In genomic region chr5:147169846-147170245, GRCh38 we compare ENCODE assay signal across 20 cellular contexts.
A peak's percentile ranks its signal among the peaks of the same experiment; 100 is the strongest.
DNase-seq lines count a peak whose midpoint lies in the region; ATAC-seq, FAIRE-seq and TF ChIP-seq lines count a peak whose summit lies in the region.
"Had no signal": no experiment of that assay in that cellular context is flagged by ENCODE, and none has a peak within 500 bp of the region (broad histone marks: within the 10 kb centered on the region; RNA-seq: fewer than 3 reads in every experiment).

No MANE protein-coding gene starts in this region.

- no peak for FAIRE-seq in astrocyte (lab: Jason Lieb, UNC)
- FAIRE-seq: A204.1 had no signal

- H3K36me3 ChIP-seq in Caco-2 (ENCODE audit: control insufficient read depth, insufficient read depth, low read length) (no peaks in the 10 kb centered on the region), astrocyte (ENCODE audit: insufficient read depth, low read length) (no peaks in the 10 kb centered on the region), H7 (replicated peaks; ENCODE audit: control insufficient read depth, insufficient read depth, low read length) (no peaks in the 10 kb centered on the region)
- no peaks in the 10 kb centered on the region for H3K36me3 ChIP-seq in CD8-positive, alpha-beta T cell (ENCODE audit: insufficient read depth, low read length)
- H3K36me3 ChIP-seq: neutrophil had no signal

- no peak for DNase-seq in Caco-2
- DNase-seq in astrocyte (ENCODE audit: low read depth): no peak
- DNase-seq in H7: no peak
- DNase-seq in CD8-positive, alpha-beta T cell: no peak
- no peak for DNase-seq in activated naive CD4-positive, alpha-beta T cell treated with anti-CD3 and anti-CD28 coated beads for 36 hours
- DNase-seq in Kasumi-1 (lab: John Stamatoyannopoulos, UW): no peak
- DNase-seq: activated CD8-positive, alpha-beta memory T cell treated with anti-CD3 and anti-CD28 coated beads, Interleukin-2, amount 50 U/mL, for 4 hours; activated naive CD8-positive, alpha-beta T cell treated with anti-CD3 and anti-CD28 coated beads for 36 hours; HFFc6; mesendoderm; NCI-H187 treated with DMSO at 0.1 percent for 48 hours; NCI-H526 treated with DMSO at 0.1 percent for 48 hours; stimulated activated naive CD8-positive, alpha-beta T cell treated with anti-CD3 and anti-CD28 coated beads, Interleukin-15, amount 100 ng/mL, for 72 hours; T-helper 1 cell had no signal

- CTCF ChIA-PET in Caco-2 (lab: Charles Lee): no interaction called here
- CTCF ChIA-PET in CD8-positive, alpha-beta T cell (lab: Charles Lee): interaction anchor here (0.8 to 1.2 kb wide), 2 partner anchors 12 to 19 kb away, joined by 3 to 4 read pairs; no protein-coding TSS in a partner anchor
- CTCF ChIA-PET in activated naive CD4-positive, alpha-beta T cell treated with anti-CD3 and anti-CD28 coated beads for 36 hours (lab: Charles Lee): no interaction called here

- BruUV-seq in Caco-2 (replicated peaks; lab: Mats Ljungman, UMichigan): TSS peak; percentile 25

- no peak overlapping the region for H3K9ac ChIP-seq in astrocyte (ENCODE audit: low read length)

- ATAC-seq in GM19463 (IDR thresholded peaks at IDR 0.05; ENCODE audit: unreplicated experiment) (peak; percentile 13), HG03175 (IDR thresholded peaks at IDR 0.05; ENCODE audit: unreplicated experiment) (peak; percentile 44)
- ATAC-seq in CD8-positive, alpha-beta T cell: no peak
- ATAC-seq: stimulated activated naive CD8-positive, alpha-beta T cell treated with anti-CD3 and anti-CD28 coated beads, Interleukin-15, amount 100 ng/mL, for 72 hours had no signal

- H3K9me3 ChIP-seq in Caco-2 (no peaks in the 10 kb centered on the region), astrocyte (ENCODE audit: insufficient read depth, low read depth, low read length) (no peaks in the 10 kb centered on the region)
- no peaks in the 10 kb centered on the region for H3K9me3 ChIP-seq in CD8-positive, alpha-beta T cell (ENCODE audit: low read length)
- H3K9me3 ChIP-seq: neutrophil had no signal

- peaks cover 63% of the 10 kb centered on the region for H3K4me1 Mint-ChIP-seq in Caco-2 (ENCODE audit: low read depth, unreplicated experiment)
- H3K4me1 Mint-ChIP-seq in astrocyte (ENCODE audit: low read depth, unreplicated experiment): peaks cover 42% of the 10 kb centered on the region
- peaks cover 4% of the 10 kb centered on the region for H3K4me1 Mint-ChIP-seq in CD8-positive, alpha-beta T cell (ENCODE audit: low read depth)
- no peaks in the 10 kb centered on the region for H3K4me1 Mint-ChIP-seq in activated naive CD4-positive, alpha-beta T cell treated with anti-CD3 and anti-CD28 coated beads for 36 hours (ENCODE audit: low read depth)
- H3K4me1 Mint-ChIP-seq: activated naive CD8-positive, alpha-beta T cell treated with anti-CD3 and anti-CD28 coated beads for 36 hours; immature natural killer cell; stimulated activated naive CD8-positive, alpha-beta T cell treated with anti-CD3 and anti-CD28 coated beads, Interleukin-15, amount 100 ng/mL, for 72 hours had no signal

- peaks cover 74% of the 10 kb centered on the region for H3K4me1 ChIP-seq in Caco-2
- peaks cover 15% of the 10 kb centered on the region for H3K4me1 ChIP-seq in astrocyte (ENCODE audit: insufficient read depth, low read length)
- no peaks in the 10 kb centered on the region for H3K4me1 ChIP-seq in CD8-positive, alpha-beta T cell (ENCODE audit: insufficient read depth, low read length)

- no peak overlapping the region for H3K4me3 Mint-ChIP-seq in Caco-2 (ENCODE audit: unreplicated experiment)
- H3K4me3 Mint-ChIP-seq in astrocyte (ENCODE audit: unreplicated experiment): no peak overlapping the region
- H3K4me3 Mint-ChIP-seq in CD8-positive, alpha-beta T cell: no peak overlapping the region
- H3K4me3 Mint-ChIP-seq in activated naive CD4-positive, alpha-beta T cell treated with anti-CD3 and anti-CD28 coated beads for 36 hours: no peak overlapping the region
- H3K4me3 Mint-ChIP-seq: activated naive CD8-positive, alpha-beta T cell treated with anti-CD3 and anti-CD28 coated beads for 36 hours; HFFc6; immature natural killer cell; stimulated activated naive CD8-positive, alpha-beta T cell treated with anti-CD3 and anti-CD28 coated beads, Interleukin-15, amount 100 ng/mL, for 72 hours had no signal

- H3K9me3 Mint-ChIP-seq in Caco-2 (ENCODE audit: unreplicated experiment): peaks cover 8% of the 10 kb centered on the region
- no peaks in the 10 kb centered on the region for H3K9me3 Mint-ChIP-seq in astrocyte (ENCODE audit: unreplicated experiment)
- no peaks in the 10 kb centered on the region for H3K9me3 Mint-ChIP-seq in CD8-positive, alpha-beta T cell
- no peaks in the 10 kb centered on the region for H3K9me3 Mint-ChIP-seq in activated naive CD4-positive, alpha-beta T cell treated with anti-CD3 and anti-CD28 coated beads for 36 hours
- H3K9me3 Mint-ChIP-seq: activated naive CD8-positive, alpha-beta T cell treated with anti-CD3 and anti-CD28 coated beads for 36 hours; HFFc6; immature natural killer cell; stimulated activated naive CD8-positive, alpha-beta T cell treated with anti-CD3 and anti-CD28 coated beads, Interleukin-15, amount 100 ng/mL, for 72 hours had no signal

- peak overlapping the region; percentile 97 for H3K27ac Mint-ChIP-seq in Caco-2 (ENCODE audit: unreplicated experiment)
- H3K27ac Mint-ChIP-seq in astrocyte (ENCODE audit: unreplicated experiment): peak overlapping the region; percentile 73
- H3K27ac Mint-ChIP-seq in CD8-positive, alpha-beta T cell: no peak overlapping the region
- H3K27ac Mint-ChIP-seq in activated naive CD4-positive, alpha-beta T cell treated with anti-CD3 and anti-CD28 coated beads for 36 hours: no peak overlapping the region
- H3K27ac Mint-ChIP-seq: activated naive CD8-positive, alpha-beta T cell treated with anti-CD3 and anti-CD28 coated beads for 36 hours; HFFc6; immature natural killer cell; stimulated activated naive CD8-positive, alpha-beta T cell treated with anti-CD3 and anti-CD28 coated beads, Interleukin-15, amount 100 ng/mL, for 72 hours had no signal

- H3K4me2 ChIP-seq in astrocyte (ENCODE audit: low read length): no peak overlapping the region

- POLR2A ChIA-PET in Caco-2 (lab: Charles Lee): no interaction called here
- POLR2A ChIA-PET in CD8-positive, alpha-beta T cell (lab: Charles Lee): no interaction called here

- H3K4me3 ChIP-seq in Caco-2 (ENCODE audit: low read depth, low read length): no peak overlapping the region
- no peak overlapping the region for H3K4me3 ChIP-seq in astrocyte (ENCODE audit: insufficient read depth, low read depth, low read length)
- no peak overlapping the region for H3K4me3 ChIP-seq in H7 (ENCODE audit: insufficient read depth, low read depth, low read length)
- H3K4me3 ChIP-seq in CD8-positive, alpha-beta T cell (ENCODE audit: low read depth, low read length): no peak overlapping the region

- H3K27me3 ChIP-seq in Caco-2 (replicated peaks; ENCODE audit: control insufficient read depth, insufficient read depth, low read length) (no peaks in the 10 kb centered on the region), astrocyte (ENCODE audit: insufficient read depth, low read length) (no peaks in the 10 kb centered on the region), H7 (ENCODE audit: control insufficient read depth, insufficient read depth, low read length) (no peaks in the 10 kb centered on the region; the same call in 1 of the 2 replicates)
- H3K27me3 ChIP-seq in CD8-positive, alpha-beta T cell (ENCODE audit: insufficient read depth, low read length): no peaks in the 10 kb centered on the region
- H3K27me3 ChIP-seq: neutrophil had no signal

- intact Hi-C loops in Caco-2 (cut with micrococcal nuclease; ENCODE audit: unreplicated experiment): loop anchor here (5.0 kb wide), 2 partner anchors 128 to 262 kb away; no protein-coding TSS in a partner anchor
- intact Hi-C loops in CD8-positive, alpha-beta T cell (cut with DNase I, micrococcal nuclease): no loop called here
- intact Hi-C loops in activated naive CD4-positive, alpha-beta T cell treated with anti-CD3 and anti-CD28 coated beads for 36 hours (cut with micrococcal nuclease): no loop called here

- no peaks in the 10 kb centered on the region for H3K79me2 ChIP-seq in astrocyte (ENCODE audit: insufficient read depth, low read length)

- TF ChIP-seq CTCF in Caco-2 (IDR thresholded peaks at IDR 0.05; ENCODE audit: insufficient read depth in 1 of 2, low read depth in 1 of 2, low read length in 1 of 2, severe bottlenecking in 1 of 2, unreplicated experiment in 1 of 2) (no peak), astrocyte (IDR thresholded peaks at IDR 0.05; ENCODE audit: insufficient read depth, low read depth, low read length) (no peak)
- TF ChIP-seq CTCF in CD8-positive, alpha-beta T cell (IDR thresholded peaks at IDR 0.05): no peak

- no peaks in the 10 kb centered on the region for H4K20me1 ChIP-seq in astrocyte (ENCODE audit: insufficient read depth, low read length)

- H3K27me3 Mint-ChIP-seq in Caco-2 (ENCODE audit: insufficient read depth, unreplicated experiment): no peaks in the 10 kb centered on the region
- no peaks in the 10 kb centered on the region for H3K27me3 Mint-ChIP-seq in astrocyte (ENCODE audit: low read depth, unreplicated experiment)
- H3K27me3 Mint-ChIP-seq in CD8-positive, alpha-beta T cell (ENCODE audit: low read depth): peaks cover 3% of the 10 kb centered on the region
- H3K27me3 Mint-ChIP-seq in activated naive CD4-positive, alpha-beta T cell treated with anti-CD3 and anti-CD28 coated beads for 36 hours (ENCODE audit: low read depth): peaks cover 2% of the 10 kb centered on the region
- H3K27me3 Mint-ChIP-seq: stimulated activated naive CD8-positive, alpha-beta T cell treated with anti-CD3 and anti-CD28 coated beads, Interleukin-15, amount 100 ng/mL, for 72 hours had no signal

- H2AFZ ChIP-seq in astrocyte (ENCODE audit: low read depth, low read length): no peak overlapping the region

- H3K36me3 Mint-ChIP-seq in Caco-2 (ENCODE audit: insufficient read depth, unreplicated experiment) (peaks cover 25% of the 10 kb centered on the region), astrocyte (ENCODE audit: low read depth, unreplicated experiment) (no peaks in the 10 kb centered on the region)
- H3K36me3 Mint-ChIP-seq in CD8-positive, alpha-beta T cell: no peaks in the 10 kb centered on the region
- H3K36me3 Mint-ChIP-seq in activated naive CD4-positive, alpha-beta T cell treated with anti-CD3 and anti-CD28 coated beads for 36 hours (ENCODE audit: low read depth): no peaks in the 10 kb centered on the region
- H3K36me3 Mint-ChIP-seq: activated naive CD8-positive, alpha-beta T cell treated with anti-CD3 and anti-CD28 coated beads for 36 hours; immature natural killer cell had no signal

- peak overlapping the region; percentile 47 for H3K27ac ChIP-seq in astrocyte (ENCODE audit: low read depth, low read length)
- H3K27ac ChIP-seq in CD8-positive, alpha-beta T cell (ENCODE audit: low read depth, low read length): no peak overlapping the region
- H3K27ac ChIP-seq: HL-60, neutrophil had no signal

Comparison
In these comparisons a context has a peak if more than half of its experiments do, and no peak if none do; other contexts are left out.
1. H3K27ac Mint-ChIP-seq: peak in Caco-2 (single experiment) and astrocyte (single experiment); none in CD8-positive, alpha-beta T cell (single experiment) and activated naive CD4-positive, alpha-beta T cell treated with anti-CD3 and anti-CD28 coated beads for 36 hours (single experiment).